12 cellular contexts compared by ENCODE assay signal in genomic region chr2:71498261-71498701, GRCh38. TPM values are rescaled to one million over a fixed set of nuclear protein-coding genes. Genes with fewer than 3 reads are reported as not detected.
DNase-seq lines count a peak whose midpoint lies in the region; ATAC-seq, FAIRE-seq and TF ChIP-seq lines count a peak whose summit lies in the region.
"Had no signal": no experiment of that assay in that cellular context is flagged by ENCODE, and none has a peak within 500 bp of the region (broad histone marks: within the 10 kb centered on the region; RNA-seq: fewer than 3 reads in every experiment).

No MANE protein-coding gene starts in this region.

- peaks cover 5 to 6% of the 10 kb centered on the region in 2 experiments; a peak in 2 of 5 replicates for H3K27me3 ChIP-seq in HepG2 (ENCODE audit: control insufficient read depth in 1 of 2, insufficient read depth in 2 of 2, low read length in 2 of 2)
- H3K27me3 ChIP-seq in right lobe of liver = no peaks in the 10 kb centered on the region
- H3K27me3 ChIP-seq in bronchial epithelial cell (ENCODE audit: control insufficient read depth, insufficient read depth, low read length) = no peaks in the 10 kb centered on the region
- no peaks in the 10 kb centered on the region for H3K27me3 ChIP-seq in aorta (ENCODE audit: control insufficient read depth in 1 of 2, insufficient read depth in 2 of 2, low read length in 1 of 2)
- no peaks in the 10 kb centered on the region for H3K27me3 ChIP-seq in testis
- H3K27me3 ChIP-seq: BLaER1, tibial nerve had no signal

- H3K4me1 Mint-ChIP-seq in activated CD4-positive, alpha-beta T cell treated with anti-CD3 and anti-CD28 coated beads for 36 hours = no peaks in the 10 kb centered on the region

- CTCF ChIA-PET in HepG2 (lab: Yijun Ruan, JAX; ENCODE audit: low intra/inter-chr PET ratio, low total read pairs) = no interaction called here
- CTCF ChIA-PET in activated CD4-positive, alpha-beta T cell treated with anti-CD3 and anti-CD28 coated beads for 36 hours (lab: Charles Lee) = interaction anchor here (0.7 to 1.2 kb wide), 3 partner anchors 12 to 199 kb away, joined by 3 to 5 read pairs (median 3); no protein-coding TSS in a partner anchor

- FAIRE-seq in HepG2 (lab: Jason Lieb, UNC) = no peak
- peak; percentile 95 for FAIRE-seq in bronchial epithelial cell (lab: Jason Lieb, UNC)

- H3K4me2 ChIP-seq in HepG2 (ENCODE audit: low read depth, low read length) = no peak overlapping the region
- H3K4me2 ChIP-seq: BLaER1 had no signal

- no peak overlapping the region for H3K4me3 Mint-ChIP-seq in activated CD4-positive, alpha-beta T cell treated with anti-CD3 and anti-CD28 coated beads for 36 hours

- TF ChIP-seq EP300 in HepG2 (IDR thresholded peaks at IDR 0.05; ENCODE audit: low read depth in 2 of 2, low read length in 2 of 2) = no peak
- TF ChIP-seq EP300 in HepG2 (CRISPR knock-in tag; IDR thresholded peaks at IDR 0.05; ENCODE audit: borderline replicate concordance) = no peak

- no peaks in the 10 kb centered on the region for H4K20me1 ChIP-seq in HepG2 (ENCODE audit: insufficient read depth, low read length)
- H4K20me1 ChIP-seq: BLaER1 had no signal

- H3K9me3 Mint-ChIP-seq in activated CD4-positive, alpha-beta T cell treated with anti-CD3 and anti-CD28 coated beads for 36 hours (ENCODE audit: low read depth) = no peaks in the 10 kb centered on the region

- no TSS peak for BruUV-seq in HepG2 (replicated peaks; lab: Mats Ljungman, UMichigan)

- H3K9me3 ChIP-seq in HepG2 (ENCODE audit: low read length) = no peaks in the 10 kb centered on the region
- no peaks in the 10 kb centered on the region for H3K9me3 ChIP-seq in right lobe of liver
- H3K9me3 ChIP-seq in aorta (ENCODE audit: control insufficient read depth, low read length) = no peaks in the 10 kb centered on the region
- no peaks in the 10 kb centered on the region for H3K9me3 ChIP-seq in testis
- H3K9me3 ChIP-seq: BLaER1, tibial nerve had no signal

- H3K4me1 ChIP-seq in HepG2 (ENCODE audit: insufficient read depth, low read length) (no peaks in the 10 kb centered on the region), right lobe of liver (no peaks in the 10 kb centered on the region), aorta (ENCODE audit: control insufficient read depth in 1 of 2, insufficient read depth in 2 of 2, low read length in 2 of 2) (no peaks in the 10 kb centered on the region), testis (no peaks in the 10 kb centered on the region)
- H3K4me1 ChIP-seq: tibial nerve had no signal

- no peak overlapping the region for H3K27ac ChIP-seq in HepG2 (ENCODE audit: extremely low read length, insufficient read depth, low read length)
- H3K27ac ChIP-seq in right lobe of liver = no peak overlapping the region
- peak overlapping the region; percentile 53 to 90 for H3K27ac ChIP-seq in aorta (ENCODE audit: low read depth in 1 of 2, low read length in 2 of 2)
- no peak overlapping the region for H3K27ac ChIP-seq in testis
- H3K27ac ChIP-seq: BLaER1, tibial nerve had no signal

- H3K27ac Mint-ChIP-seq in activated CD4-positive, alpha-beta T cell treated with anti-CD3 and anti-CD28 coated beads for 36 hours = no peak overlapping the region

- in situ Hi-C loops in HepG2 (cut with HindIII; ENCODE audit: extremely low pct_ligation_motif_present, low pct_unique_long_range_greater_than_20kb) = no loop called here

- H3K79me2 ChIP-seq in HepG2 (ENCODE audit: insufficient read depth, low read length) = no peaks in the 10 kb centered on the region

- TF ChIP-seq CTCF in HepG2 (CRISPR knock-in tag; IDR thresholded peaks at IDR 0.05) = no peak
- no peak for TF ChIP-seq CTCF in right lobe of liver (IDR thresholded peaks at IDR 0.05)
- no peak for TF ChIP-seq CTCF in bronchial epithelial cell (IDR thresholded peaks at IDR 0.05; ENCODE audit: insufficient read depth, low read length, severe bottlenecking)
- TF ChIP-seq CTCF in testis (IDR thresholded peaks at IDR 0.05) = no peak

- no peak overlapping the region for H2AFZ ChIP-seq in HepG2 (ENCODE audit: low read length)

- no peaks in the 10 kb centered on the region for H3K27me3 Mint-ChIP-seq in activated CD4-positive, alpha-beta T cell treated with anti-CD3 and anti-CD28 coated beads for 36 hours

- H3K36me3 ChIP-seq in HepG2 (replicated peaks in 1 of 2; ENCODE audit: control insufficient read depth in 1 of 2, insufficient read depth in 2 of 2, low read length in 2 of 2) (no peaks in the 10 kb centered on the region), right lobe of liver (no peaks in the 10 kb centered on the region), bronchial epithelial cell (ENCODE audit: control insufficient read depth, insufficient read depth, low read length) (no peaks in the 10 kb centered on the region), aorta (ENCODE audit: control insufficient read depth in 1 of 2, insufficient read depth in 2 of 2, low read length in 1 of 2) (no peaks in the 10 kb centered on the region), testis (ENCODE audit: low read depth, missing control alignments) (no peaks in the 10 kb centered on the region)
- H3K36me3 ChIP-seq: BLaER1, tibial nerve had no signal

- ATAC-seq in HepG2 (no peak), right lobe of liver (no peak), aorta (ENCODE audit: low FRiP score) (no peak)
- no peak for ATAC-seq in activated CD4-positive, alpha-beta T cell treated with anti-CD3 and anti-CD28 coated beads for 36 hours

- POLR2A ChIA-PET in HepG2 (lab: Yijun Ruan, JAX) = no interaction called here
- POLR2A ChIA-PET in activated CD4-positive, alpha-beta T cell treated with anti-CD3 and anti-CD28 coated beads for 36 hours (lab: Charles Lee) = no interaction called here

- H3K4me3 ChIP-seq in HepG2 (replicated peaks in 1 of 3; ENCODE audit: insufficient read depth in 1 of 3, low read depth in 2 of 3, low read length in 3 of 3) = no peak overlapping the region
- H3K4me3 ChIP-seq in right lobe of liver = no peak overlapping the region
- H3K4me3 ChIP-seq in bronchial epithelial cell (ENCODE audit: low read depth, low read length) = no peak overlapping the region
- no peak overlapping the region for H3K4me3 ChIP-seq in aorta (ENCODE audit: low read length in 2 of 2)
- H3K4me3 ChIP-seq in testis = no peak overlapping the region
- H3K4me3 ChIP-seq: BLaER1, tibial nerve had no signal

- no peak for TF ChIP-seq POLR2A in HepG2 (IDR thresholded peaks at IDR 0.05; ENCODE audit: insufficient read depth in 1 of 2, low read depth in 2 of 2, low read length in 2 of 2)
- TF ChIP-seq POLR2A in right lobe of liver (IDR thresholded peaks at IDR 0.05) = no peak
- TF ChIP-seq POLR2A in testis (IDR thresholded peaks at IDR 0.05) = no peak

- H3K36me3 Mint-ChIP-seq in activated CD4-positive, alpha-beta T cell treated with anti-CD3 and anti-CD28 coated beads for 36 hours (ENCODE audit: low read depth) = no peaks in the 10 kb centered on the region

- intact Hi-C loops in HepG2 (cut with micrococcal nuclease; ENCODE audit: unreplicated experiment) (no loop called here), right lobe of liver (cut with DNase I) (no loop called here), aorta (cut with DNase I) (no loop called here), testis (cut with DNase I; ENCODE audit: low total_unique reads) (no loop called here)
- intact Hi-C loops in activated CD4-positive, alpha-beta T cell treated with anti-CD3 and anti-CD28 coated beads for 36 hours (cut with DNase I, micrococcal nuclease) = no loop called here

- TF ChIP-seq RAD21 in HepG2 (CRISPR knock-in tag; IDR thresholded peaks at IDR 0.05) = no peak

- DNase-seq in HepG2 (ENCODE audit: low spot score) (peak; percentile 37), right lobe of liver (no peak), bronchial epithelial cell (ENCODE audit: low read depth) (peak; percentile 99), kidney glomerular epithelial cell (lab: John Stamatoyannopoulos, UW) (peak; percentile 91), aorta (no peak), testis (no peak), NCI-H187 (lab: John Stamatoyannopoulos, UW) (no peak)
- DNase-seq in activated CD4-positive, alpha-beta T cell treated with anti-CD3 and anti-CD28 coated beads for 36 hours = no peak
- DNase-seq: amygdala, KG1 had no signal

- no peak overlapping the region for H3K9ac ChIP-seq in HepG2 (ENCODE audit: insufficient read depth, low read depth, low read length)
- H3K9ac ChIP-seq: BLaER1 had no signal

- 5% methylated on average over 5 of the region's 5 CpGs for WGBS in HepG2 (ENCODE audit: low lambda C conversion rate)
- 89% methylated on average over 2 of the region's 5 CpGs for WGBS in right lobe of liver (ENCODE audit: insufficient coverage, low coverage, low lambda C conversion rate, missing lambda C conversion rate)
- 23 to 24% methylated on average over 5 of the region's 5 CpGs for WGBS in aorta, 2 donors
- WGBS in testis, 2 donors = 76 to 83% methylated on average over 5 of the region's 5 CpGs

RNA-seq across cellular contexts. Expression of gene DYSF, which starts 44.9 kb away (rescaled TPM):
- total RNA-seq in HepG2 (2016; rRNA removed; fragmentation: Illumina TruSeq; extraction: Trizol) (0.15 and 0.17 TPM in 2 replicates), right lobe of liver (10 to 100 TPM; 21.8 to 55.0 (median 32.9) TPM), bronchial epithelial cell (under 0.01 and 2.7 TPM in 2 replicates), aorta (10 to 100 TPM; 21.3 to 28.8 TPM), testis (1 to 10 TPM; 6.8 to 8.9 TPM)
- total RNA-seq in HepG2 (2016; cell fraction: cytosol; rRNA removed; fragmentation: Illumina TruSeq; extraction: Trizol; ENCODE audit: low read depth) = 0.09 TPM in 1 of 2 replicates, not detected in the other
- total RNA-seq in HepG2 (2016; cell fraction: insoluble cytoplasmic fraction; rRNA removed; fragmentation: Illumina TruSeq; extraction: Trizol) = 0.21 and 0.22 TPM in 2 replicates
- 0.24 and 0.46 TPM in 2 replicates for total RNA-seq in HepG2 (2016; cell fraction: membrane; rRNA removed; fragmentation: Illumina TruSeq; extraction: Trizol)
- total RNA-seq in HepG2 (2016; cell fraction: nucleus; rRNA removed; fragmentation: Illumina TruSeq; extraction: Trizol) = 0.09 and 0.78 TPM in 2 replicates
- polyA plus RNA-seq in HepG2 (2011; rRNA removed) (2.4 and 4.5 TPM in 2 replicates), aorta (10 to 100 TPM in 1 of 2 donors, 1 to 10 TPM in 1; 3.1 to 13.8 TPM), testis (ENCODE audit: insufficient read depth, low read depth, low replicate concordance) (10.9 TPM)
- 1.8 and 2.1 TPM in 2 replicates for polyA plus RNA-seq in HepG2 (2011; cell fraction: cytosol; rRNA removed)
- 4.5 and 8.3 TPM in 2 replicates for polyA plus RNA-seq in HepG2 (2011; cell fraction: nucleus; rRNA removed)
- 6.7 and 10.7 TPM in 2 replicates for polyA plus RNA-seq in HepG2 (2012)
- 0.02 and 0.16 TPM in 2 replicates for polyA plus RNA-seq in HepG2 (2016; cell fraction: cytosol; fragmentation: Illumina TruSeq; extraction: Trizol; ENCODE audit: low read depth)
- 0.29 and 0.50 TPM in 2 replicates for polyA plus RNA-seq in HepG2 (2016; cell fraction: insoluble cytoplasmic fraction; fragmentation: Illumina TruSeq; extraction: Trizol; ENCODE audit: low read depth)
- 0.08 and 0.21 TPM in 2 replicates for polyA plus RNA-seq in HepG2 (2016; cell fraction: membrane; fragmentation: Illumina TruSeq; extraction: Trizol; ENCODE audit: low read depth)
- 0.85 and 1.3 TPM in 2 replicates for polyA plus RNA-seq in HepG2 (2016; cell fraction: nucleus; fragmentation: Illumina TruSeq; extraction: Trizol; ENCODE audit: insufficient read depth, low read depth)
- polyA minus RNA-seq in HepG2 (2011; rRNA and poly(A)+ RNA removed; ENCODE audit: low replicate concordance) = 1.7 and 9.6 TPM in 2 replicates
- 2.0 and 5.3 TPM in 2 replicates for polyA minus RNA-seq in HepG2 (2011; cell fraction: cytosol; rRNA and poly(A)+ RNA removed)
- polyA minus RNA-seq in HepG2 (2011; cell fraction: nucleus; rRNA and poly(A)+ RNA removed) = 5.9 and 8.8 TPM in 2 replicates
- total RNA-seq in activated CD4-positive, alpha-beta T cell treated with anti-CD3 and anti-CD28 coated beads for 36 hours = under 1 TPM in 1 of 2 experiments, not detected in 1; 0.02 TPM

Comparison
In these comparisons a context has a peak if more than half of its experiments do, and no peak if none do; other contexts are left out.
1. DNase-seq: peak in HepG2 (single experiment), bronchial epithelial cell (single experiment) and kidney glomerular epithelial cell (single experiment); none in right lobe of liver (0 of 3), aorta (0 of 2), testis (single experiment), NCI-H187 (0 of 2) and activated CD4-positive, alpha-beta T cell treated with anti-CD3 and anti-CD28 coated beads for 36 hours (single experiment).
2. H3K27ac ChIP-seq: peak in aorta (2 of 2); none in HepG2 (single experiment), right lobe of liver (0 of 3) and testis (0 of 2).